In the genomic region with DNA sequence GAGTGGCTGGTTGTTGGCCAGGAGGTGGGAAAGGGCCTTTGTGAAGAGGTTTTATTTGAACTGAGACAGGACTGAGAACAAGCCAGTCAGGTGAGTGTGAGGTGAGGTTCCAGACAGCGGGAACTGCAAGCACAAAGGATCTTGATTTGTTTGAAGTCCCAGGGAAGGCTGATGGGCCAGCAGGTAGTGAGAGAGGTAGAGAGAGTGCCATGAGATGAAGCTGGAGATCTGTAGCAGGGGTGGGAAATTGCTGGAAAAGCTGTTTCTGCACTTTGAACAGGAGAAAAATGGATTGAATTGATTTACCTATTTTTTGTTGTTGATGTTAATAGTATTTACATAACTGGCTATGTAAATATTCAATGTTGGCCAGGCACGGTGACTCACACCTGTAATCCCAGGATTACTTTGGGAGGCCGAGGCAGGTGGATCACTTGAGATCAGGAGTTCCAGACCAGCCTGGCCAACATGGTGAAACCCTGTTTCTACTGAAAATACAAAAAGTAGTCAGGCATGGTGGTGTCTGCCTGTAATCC, we compare ENCODE assay signal across 1 cellular context.
TF ChIP-seq lines count a peak whose summit lies in the region.

No MANE protein-coding gene starts in this region.

TF ChIP-seq in HepG2, 621 proteins besides CTCF, POLR2A, EP300 and RAD21 (continued from another document and continues in another):
- TF ChIP-seq, protein P1, sequence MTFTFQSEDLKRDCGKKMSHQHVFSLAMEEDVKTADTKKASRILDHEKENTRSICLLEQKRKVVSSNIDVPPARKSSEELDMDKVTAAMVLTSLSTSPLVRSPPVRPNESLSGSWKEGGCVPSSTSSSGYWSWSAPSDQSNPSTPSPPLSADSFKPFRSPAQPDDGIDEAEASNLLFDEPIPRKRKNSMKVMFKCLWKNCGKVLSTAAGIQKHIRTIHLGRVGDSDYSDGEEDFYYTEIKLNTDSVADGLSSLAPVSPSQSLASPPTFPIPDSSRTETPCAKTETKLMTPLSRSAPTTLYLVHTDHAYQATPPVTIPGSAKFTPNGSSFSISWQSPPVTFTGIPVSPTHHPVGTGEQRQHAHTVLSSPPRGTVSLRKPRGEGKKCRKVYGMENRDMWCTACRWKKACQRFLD (CRISPR knock-in tag; IDR thresholded peaks at IDR 0.05; ENCODE audit: borderline replicate concordance) = no peak
- TF ChIP-seq ZMYM2 (CRISPR knock-in tag; IDR thresholded peaks at IDR 0.05) = peak; percentile 89
- TF ChIP-seq, protein P2, sequence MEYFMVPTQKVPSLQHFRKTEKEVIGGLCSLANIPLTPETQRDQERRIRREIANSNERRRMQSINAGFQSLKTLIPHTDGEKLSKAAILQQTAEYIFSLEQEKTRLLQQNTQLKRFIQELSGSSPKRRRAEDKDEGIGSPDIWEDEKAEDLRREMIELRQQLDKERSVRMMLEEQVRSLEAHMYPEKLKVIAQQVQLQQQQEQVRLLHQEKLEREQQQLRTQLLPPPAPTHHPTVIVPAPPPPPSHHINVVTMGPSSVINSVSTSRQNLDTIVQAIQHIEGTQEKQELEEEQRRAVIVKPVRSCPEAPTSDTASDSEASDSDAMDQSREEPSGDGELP (IDR thresholded peaks at IDR 0.05; ENCODE audit: borderline replicate concordance, low read depth) = no peak
- TF ChIP-seq ZNF256 (CRISPR knock-in tag; conservative IDR thresholded peaks at IDR 0.05) = no peak
- TF ChIP-seq THAP11 (CRISPR knock-in tag; IDR thresholded peaks at IDR 0.05) = no peak
- no peak; the same call in 1 of the 2 replicates for TF ChIP-seq ZFP37 (CRISPR knock-in tag; IDR thresholded peaks at IDR 0.05; ENCODE audit: borderline replicate concordance)
- TF ChIP-seq ZSCAN12 (CRISPR knock-in tag; IDR thresholded peaks at IDR 0.05) = no peak
- no peak for TF ChIP-seq TARDBP (CRISPR knock-in tag; IDR thresholded peaks at IDR 0.05)
- peak; percentile 66; the same call in 1 of the 2 replicates for TF ChIP-seq ZNF563 (CRISPR knock-in tag; IDR thresholded peaks at IDR 0.05)
- no peak for TF ChIP-seq ZNF367 (CRISPR knock-in tag; IDR thresholded peaks at IDR 0.05; ENCODE audit: borderline replicate concordance)
- TF ChIP-seq, protein P3, sequence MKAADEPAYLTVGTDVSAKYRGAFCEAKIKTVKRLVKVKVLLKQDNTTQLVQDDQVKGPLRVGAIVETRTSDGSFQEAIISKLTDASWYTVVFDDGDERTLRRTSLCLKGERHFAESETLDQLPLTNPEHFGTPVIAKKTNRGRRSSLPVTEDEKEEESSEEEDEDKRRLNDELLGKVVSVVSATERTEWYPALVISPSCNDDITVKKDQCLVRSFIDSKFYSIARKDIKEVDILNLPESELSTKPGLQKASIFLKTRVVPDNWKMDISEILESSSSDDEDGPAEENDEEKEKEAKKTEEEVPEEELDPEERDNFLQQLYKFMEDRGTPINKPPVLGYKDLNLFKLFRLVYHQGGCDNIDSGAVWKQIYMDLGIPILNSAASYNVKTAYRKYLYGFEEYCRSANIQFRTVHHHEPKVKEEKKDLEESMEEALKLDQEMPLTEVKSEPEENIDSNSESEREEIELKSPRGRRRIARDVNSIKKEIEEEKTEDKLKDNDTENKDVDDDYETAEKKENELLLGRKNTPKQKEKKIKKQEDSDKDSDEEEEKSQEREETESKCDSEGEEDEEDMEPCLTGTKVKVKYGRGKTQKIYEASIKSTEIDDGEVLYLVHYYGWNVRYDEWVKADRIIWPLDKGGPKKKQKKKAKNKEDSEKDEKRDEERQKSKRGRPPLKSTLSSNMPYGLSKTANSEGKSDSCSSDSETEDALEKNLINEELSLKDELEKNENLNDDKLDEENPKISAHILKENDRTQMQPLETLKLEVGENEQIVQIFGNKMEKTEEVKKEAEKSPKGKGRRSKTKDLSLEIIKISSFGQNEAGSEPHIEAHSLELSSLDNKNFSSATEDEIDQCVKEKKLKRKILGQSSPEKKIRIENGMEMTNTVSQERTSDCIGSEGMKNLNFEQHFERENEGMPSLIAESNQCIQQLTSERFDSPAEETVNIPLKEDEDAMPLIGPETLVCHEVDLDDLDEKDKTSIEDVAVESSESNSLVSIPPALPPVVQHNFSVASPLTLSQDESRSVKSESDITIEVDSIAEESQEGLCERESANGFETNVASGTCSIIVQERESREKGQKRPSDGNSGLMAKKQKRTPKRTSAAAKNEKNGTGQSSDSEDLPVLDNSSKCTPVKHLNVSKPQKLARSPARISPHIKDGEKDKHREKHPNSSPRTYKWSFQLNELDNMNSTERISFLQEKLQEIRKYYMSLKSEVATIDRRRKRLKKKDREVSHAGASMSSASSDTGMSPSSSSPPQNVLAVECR (CRISPR knock-in tag; IDR thresholded peaks at IDR 0.05; ENCODE audit: borderline replicate concordance) = no peak
- TF ChIP-seq, protein P4, sequence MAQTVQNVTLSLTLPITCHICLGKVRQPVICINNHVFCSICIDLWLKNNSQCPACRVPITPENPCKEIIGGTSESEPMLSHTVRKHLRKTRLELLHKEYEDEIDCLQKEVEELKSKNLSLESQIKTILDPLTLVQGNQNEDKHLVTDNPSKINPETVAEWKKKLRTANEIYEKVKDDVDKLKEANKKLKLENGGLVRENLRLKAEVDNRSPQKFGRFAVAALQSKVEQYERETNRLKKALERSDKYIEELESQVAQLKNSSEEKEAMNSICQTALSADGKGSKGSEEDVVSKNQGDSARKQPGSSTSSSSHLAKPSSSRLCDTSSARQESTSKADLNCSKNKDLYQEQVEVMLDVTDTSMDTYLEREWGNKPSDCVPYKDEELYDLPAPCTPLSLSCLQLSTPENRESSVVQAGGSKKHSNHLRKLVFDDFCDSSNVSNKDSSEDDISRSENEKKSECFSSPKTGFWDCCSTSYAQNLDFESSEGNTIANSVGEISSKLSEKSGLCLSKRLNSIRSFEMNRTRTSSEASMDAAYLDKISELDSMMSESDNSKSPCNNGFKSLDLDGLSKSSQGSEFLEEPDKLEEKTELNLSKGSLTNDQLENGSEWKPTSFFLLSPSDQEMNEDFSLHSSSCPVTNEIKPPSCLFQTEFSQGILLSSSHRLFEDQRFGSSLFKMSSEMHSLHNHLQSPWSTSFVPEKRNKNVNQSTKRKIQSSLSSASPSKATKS (CRISPR knock-in tag; IDR thresholded peaks at IDR 0.05) = no peak
- TF ChIP-seq, protein P5, sequence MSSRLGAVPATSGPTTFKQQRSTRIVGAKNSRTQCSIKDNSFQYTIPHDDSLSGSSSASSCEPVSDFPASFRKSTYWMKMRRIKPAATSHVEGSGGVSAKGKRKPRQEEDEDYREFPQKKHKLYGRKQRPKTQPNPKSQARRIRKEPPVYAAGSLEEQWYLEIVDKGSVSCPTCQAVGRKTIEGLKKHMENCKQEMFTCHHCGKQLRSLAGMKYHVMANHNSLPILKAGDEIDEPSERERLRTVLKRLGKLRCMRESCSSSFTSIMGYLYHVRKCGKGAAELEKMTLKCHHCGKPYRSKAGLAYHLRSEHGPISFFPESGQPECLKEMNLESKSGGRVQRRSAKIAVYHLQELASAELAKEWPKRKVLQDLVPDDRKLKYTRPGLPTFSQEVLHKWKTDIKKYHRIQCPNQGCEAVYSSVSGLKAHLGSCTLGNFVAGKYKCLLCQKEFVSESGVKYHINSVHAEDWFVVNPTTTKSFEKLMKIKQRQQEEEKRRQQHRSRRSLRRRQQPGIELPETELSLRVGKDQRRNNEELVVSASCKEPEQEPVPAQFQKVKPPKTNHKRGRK (CRISPR knock-in tag; IDR thresholded peaks at IDR 0.05) = no peak
- no peak for TF ChIP-seq YEATS2 (CRISPR knock-in tag; IDR thresholded peaks at IDR 0.05; ENCODE audit: borderline replicate concordance)
- 0 out of 2 replicates have a peak, but pooled peaks have one; percentile 59 for TF ChIP-seq SSRP1 (CRISPR knock-in tag; IDR thresholded peaks at IDR 0.05)
- TF ChIP-seq PRPF4 (IDR thresholded peaks at IDR 0.05; ENCODE audit: low read depth, low read length, poor library complexity, severe bottlenecking) = no peak
- TF ChIP-seq, protein P6, sequence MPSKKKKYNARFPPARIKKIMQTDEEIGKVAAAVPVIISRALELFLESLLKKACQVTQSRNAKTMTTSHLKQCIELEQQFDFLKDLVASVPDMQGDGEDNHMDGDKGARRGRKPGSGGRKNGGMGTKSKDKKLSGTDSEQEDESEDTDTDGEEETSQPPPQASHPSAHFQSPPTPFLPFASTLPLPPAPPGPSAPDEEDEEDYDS (CRISPR knock-in tag; IDR thresholded peaks at IDR 0.05) = no peak
- no peak for TF ChIP-seq NFIB (CRISPR knock-in tag; IDR thresholded peaks at IDR 0.05; ENCODE audit: borderline replicate concordance)
- TF ChIP-seq SUZ12 (IDR thresholded peaks at IDR 0.05; ENCODE audit: low read depth, low read length) = no peak
- no peak for TF ChIP-seq ESRRA (CRISPR knock-in tag; IDR thresholded peaks at IDR 0.05; ENCODE audit: low read depth)
- TF ChIP-seq DMAP1 (CRISPR knock-in tag; IDR thresholded peaks at IDR 0.05) = 0 out of 2 replicates have a peak, but pooled peaks have one; percentile 11
- TF ChIP-seq, protein P7, sequence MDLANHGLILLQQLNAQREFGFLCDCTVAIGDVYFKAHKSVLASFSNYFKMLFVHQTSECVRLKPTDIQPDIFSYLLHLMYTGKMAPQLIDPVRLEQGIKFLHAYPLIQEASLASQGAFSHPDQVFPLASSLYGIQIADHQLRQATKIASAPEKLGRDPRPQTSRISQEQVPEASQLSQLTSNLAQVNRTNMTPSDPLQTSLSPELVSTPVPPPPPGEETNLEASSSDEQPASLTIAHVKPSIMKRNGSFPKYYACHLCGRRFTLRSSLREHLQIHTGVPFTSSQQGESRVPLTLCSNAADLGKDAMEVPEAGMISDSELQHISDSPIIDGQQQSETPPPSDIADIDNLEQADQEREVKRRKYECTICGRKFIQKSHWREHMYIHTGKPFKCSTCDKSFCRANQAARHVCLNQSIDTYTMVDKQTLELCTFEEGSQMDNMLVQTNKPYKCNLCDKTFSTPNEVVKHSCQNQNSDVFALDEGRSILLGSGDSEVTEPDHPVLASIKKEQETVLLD (CRISPR knock-in tag; IDR thresholded peaks at IDR 0.05; ENCODE audit: low read depth) = no peak
- no peak for TF ChIP-seq NFYC (CRISPR knock-in tag; IDR thresholded peaks at IDR 0.05)
- no peak for TF ChIP-seq ISX (CRISPR knock-in tag; conservative IDR thresholded peaks at IDR 0.05)
- TF ChIP-seq, protein P8, sequence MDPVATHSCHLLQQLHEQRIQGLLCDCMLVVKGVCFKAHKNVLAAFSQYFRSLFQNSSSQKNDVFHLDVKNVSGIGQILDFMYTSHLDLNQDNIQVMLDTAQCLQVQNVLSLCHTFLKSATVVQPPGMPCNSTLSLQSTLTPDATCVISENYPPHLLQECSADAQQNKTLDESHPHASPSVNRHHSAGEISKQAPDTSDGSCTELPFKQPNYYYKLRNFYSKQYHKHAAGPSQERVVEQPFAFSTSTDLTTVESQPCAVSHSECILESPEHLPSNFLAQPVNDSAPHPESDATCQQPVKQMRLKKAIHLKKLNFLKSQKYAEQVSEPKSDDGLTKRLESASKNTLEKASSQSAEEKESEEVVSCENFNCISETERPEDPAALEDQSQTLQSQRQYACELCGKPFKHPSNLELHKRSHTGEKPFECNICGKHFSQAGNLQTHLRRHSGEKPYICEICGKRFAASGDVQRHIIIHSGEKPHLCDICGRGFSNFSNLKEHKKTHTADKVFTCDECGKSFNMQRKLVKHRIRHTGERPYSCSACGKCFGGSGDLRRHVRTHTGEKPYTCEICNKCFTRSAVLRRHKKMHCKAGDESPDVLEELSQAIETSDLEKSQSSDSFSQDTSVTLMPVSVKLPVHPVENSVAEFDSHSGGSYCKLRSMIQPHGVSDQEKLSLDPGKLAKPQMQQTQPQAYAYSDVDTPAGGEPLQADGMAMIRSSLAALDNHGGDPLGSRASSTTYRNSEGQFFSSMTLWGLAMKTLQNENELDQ (CRISPR knock-in tag; IDR thresholded peaks at IDR 0.05; ENCODE audit: borderline replicate concordance) = no peak
- TF ChIP-seq KDM6A (CRISPR knock-in tag; IDR thresholded peaks at IDR 0.05; ENCODE audit: low read depth) = no peak
- no peak for TF ChIP-seq ZNF589 (CRISPR knock-in tag; conservative IDR thresholded peaks at IDR 0.05)
- TF ChIP-seq, protein P9, sequence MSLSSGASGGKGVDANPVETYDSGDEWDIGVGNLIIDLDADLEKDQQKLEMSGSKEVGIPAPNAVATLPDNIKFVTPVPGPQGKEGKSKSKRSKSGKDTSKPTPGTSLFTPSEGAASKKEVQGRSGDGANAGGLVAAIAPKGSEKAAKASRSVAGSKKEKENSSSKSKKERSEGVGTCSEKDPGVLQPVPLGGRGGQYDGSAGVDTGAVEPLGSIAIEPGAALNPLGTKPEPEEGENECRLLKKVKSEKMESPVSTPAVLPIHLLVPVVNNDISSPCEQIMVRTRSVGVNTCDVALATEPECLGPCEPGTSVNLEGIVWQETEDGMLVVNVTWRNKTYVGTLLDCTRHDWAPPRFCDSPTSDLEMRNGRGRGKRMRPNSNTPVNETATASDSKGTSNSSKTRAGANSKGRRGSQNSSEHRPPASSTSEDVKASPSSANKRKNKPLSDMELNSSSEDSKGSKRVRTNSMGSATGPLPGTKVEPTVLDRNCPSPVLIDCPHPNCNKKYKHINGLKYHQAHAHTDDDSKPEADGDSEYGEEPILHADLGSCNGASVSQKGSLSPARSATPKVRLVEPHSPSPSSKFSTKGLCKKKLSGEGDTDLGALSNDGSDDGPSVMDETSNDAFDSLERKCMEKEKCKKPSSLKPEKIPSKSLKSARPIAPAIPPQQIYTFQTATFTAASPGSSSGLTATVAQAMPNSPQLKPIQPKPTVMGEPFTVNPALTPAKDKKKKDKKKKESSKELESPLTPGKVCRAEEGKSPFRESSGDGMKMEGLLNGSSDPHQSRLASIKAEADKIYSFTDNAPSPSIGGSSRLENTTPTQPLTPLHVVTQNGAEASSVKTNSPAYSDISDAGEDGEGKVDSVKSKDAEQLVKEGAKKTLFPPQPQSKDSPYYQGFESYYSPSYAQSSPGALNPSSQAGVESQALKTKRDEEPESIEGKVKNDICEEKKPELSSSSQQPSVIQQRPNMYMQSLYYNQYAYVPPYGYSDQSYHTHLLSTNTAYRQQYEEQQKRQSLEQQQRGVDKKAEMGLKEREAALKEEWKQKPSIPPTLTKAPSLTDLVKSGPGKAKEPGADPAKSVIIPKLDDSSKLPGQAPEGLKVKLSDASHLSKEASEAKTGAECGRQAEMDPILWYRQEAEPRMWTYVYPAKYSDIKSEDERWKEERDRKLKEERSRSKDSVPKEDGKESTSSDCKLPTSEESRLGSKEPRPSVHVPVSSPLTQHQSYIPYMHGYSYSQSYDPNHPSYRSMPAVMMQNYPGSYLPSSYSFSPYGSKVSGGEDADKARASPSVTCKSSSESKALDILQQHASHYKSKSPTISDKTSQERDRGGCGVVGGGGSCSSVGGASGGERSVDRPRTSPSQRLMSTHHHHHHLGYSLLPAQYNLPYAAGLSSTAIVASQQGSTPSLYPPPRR (CRISPR knock-in tag; IDR thresholded peaks at IDR 0.05; ENCODE audit: borderline replicate concordance) = peak; percentile 90
